9 cellular contexts compared by ENCODE assay signal in genomic region chr16:29819506-29819905, GRCh38. TPM values are rescaled to one million over a fixed set of nuclear protein-coding genes. Genes with fewer than 3 reads are reported as not detected.
DNase-seq lines count a peak whose midpoint lies in the region; ATAC-seq and TF ChIP-seq lines count a peak whose summit lies in the region.
"Had no signal": no experiment of that assay in that cellular context is flagged by ENCODE, and none has a peak within 500 bp of the region (broad histone marks: within the 10 kb centered on the region; RNA-seq: fewer than 3 reads in every experiment).

No MANE protein-coding gene starts in this region.

- TF ChIP-seq CTCF in CD14-positive monocyte (IDR thresholded peaks at IDR 0.05): no peak
- TF ChIP-seq CTCF in chondrocyte (IDR thresholded peaks at IDR 0.05): peak; percentile 20
- TF ChIP-seq CTCF in nephron progenitor cell (IDR thresholded peaks at IDR 0.05): no peak

- H3K9me3 Mint-ChIP-seq in CD14-positive monocyte (peaks cover 0 to 1% (median 0%) of the 10 kb centered on the region in 7 donors), chondrocyte (ENCODE audit: low read depth) (no peaks in the 10 kb centered on the region), nephron progenitor cell (no peaks in the 10 kb centered on the region)

- H3K36me3 Mint-ChIP-seq in CD14-positive monocyte: peaks cover 19 to 25% of the 10 kb centered on the region in 2 donors
- H3K36me3 Mint-ChIP-seq in chondrocyte (ENCODE audit: low read depth): peaks cover 11% of the 10 kb centered on the region
- peaks cover 21% of the 10 kb centered on the region for H3K36me3 Mint-ChIP-seq in nephron progenitor cell (ENCODE audit: low read depth)

- no peaks in the 10 kb centered on the region for H3K27me3 ChIP-seq in MG63
- H3K27me3 ChIP-seq: pancreas had no signal

- TF ChIP-seq POLR2A in GM18505 (IDR thresholded peaks at IDR 0.05; ENCODE audit: borderline replicate concordance, extremely low read depth, insufficient read depth, insufficient read length): no peak

- H3K4me1 Mint-ChIP-seq in CD14-positive monocyte: peaks cover 70% of the 10 kb centered on the region
- peaks cover 74% of the 10 kb centered on the region for H3K4me1 Mint-ChIP-seq in chondrocyte (ENCODE audit: low read depth)
- H3K4me1 Mint-ChIP-seq in nephron progenitor cell: peaks cover 76% of the 10 kb centered on the region

- ATAC-seq in GM18505 (IDR thresholded peaks at IDR 0.05; ENCODE audit: unreplicated experiment): no peak

- H3K27ac Mint-ChIP-seq in CD14-positive monocyte (peak overlapping the region; percentile 26 to 91 (median 90)), chondrocyte (ENCODE audit: unreplicated experiment) (peak overlapping the region; percentile 93), nephron progenitor cell (peak overlapping the region; percentile 85)

- DNase-seq in CD14-positive monocyte (ENCODE audit: low spot score) (no peak), MG63 (no peak), chondrocyte (ENCODE audit: low spot score) (no peak), nephron progenitor cell (no peak), OCI-M1 (lab: John Stamatoyannopoulos, UW) (no peak), HEK293T (ENCODE audit: extremely low spot score) (no peak)
- no peak for DNase-seq in activated CD4-positive, alpha-beta T cell treated with anti-CD3 and anti-CD28 coated beads, Interleukin-2, amount 50 U/mL, for 1 hour

- CTCF ChIA-PET in HEK293T (lab: Yijun Ruan, JAX): interaction anchor here (0.5 to 6.1 kb wide), 5 partner anchors 12 to 202 kb away, joined by 3 to 52 read pairs (median 4); no protein-coding TSS in a partner anchor

- H3K36me3 ChIP-seq in MG63: peaks cover 50% of the 10 kb centered on the region

- POLR2A ChIA-PET in HEK293T (lab: Yijun Ruan, JAX): interaction anchor here (0.9 to 10.8 kb wide), 6 partner anchors 10 to 199 kb away, joined by 3 to 176 read pairs (median 4); partner anchors contain the start of genes KIF22 and MAZ

- H3K4me3 Mint-ChIP-seq in CD14-positive monocyte (peak overlapping the region in 1 of 2 donors; percentile 98), chondrocyte (ENCODE audit: unreplicated experiment) (peak overlapping the region; percentile 92), nephron progenitor cell (peak overlapping the region; percentile 57)

- H3K9me3 ChIP-seq in MG63: no peaks in the 10 kb centered on the region
- H3K9me3 ChIP-seq: pancreas had no signal

- peak overlapping the region; percentile 68 for H3K4me3 ChIP-seq in MG63

- intact Hi-C loops in CD14-positive monocyte (cut with micrococcal nuclease): loop anchor here (5.0 to 10.0 kb wide), 3 partner anchors 43 to 175 kb away; partner anchors contain the start of genes CDIPT (in 1 of the 2), HIRIP3 (in 1 of the 2) and INO80E (in 1 of the 2)

- H3K27me3 Mint-ChIP-seq in CD14-positive monocyte (ENCODE audit: low read depth in 3 of 3) (peaks cover 0 to 4% (median 1%) of the 10 kb centered on the region in 3 donors), chondrocyte (ENCODE audit: low read depth) (no peaks in the 10 kb centered on the region), nephron progenitor cell (ENCODE audit: low read depth, poor library complexity) (no peaks in the 10 kb centered on the region)

TF ChIP-seq in HEK293T, 16 proteins besides CTCF, POLR2A, EP300 and RAD21:
- no peak for TF ChIP-seq SUZ12 (IDR thresholded peaks at IDR 0.05)
- TF ChIP-seq L3MBTL2 (conservative IDR thresholded peaks at IDR 0.05): no peak
- TF ChIP-seq BHLHE40 (IDR thresholded peaks at IDR 0.05; ENCODE audit: borderline replicate concordance): no peak
- no peak for TF ChIP-seq ZNF384 (IDR thresholded peaks at IDR 0.05)
- no peak for TF ChIP-seq CTBP1 (IDR thresholded peaks at IDR 0.05; ENCODE audit: borderline replicate concordance)
- no peak for TF ChIP-seq ARNT (IDR thresholded peaks at IDR 0.05)
- TF ChIP-seq ELF4 (IDR thresholded peaks at IDR 0.05): no peak
- TF ChIP-seq HDGF (IDR thresholded peaks at IDR 0.05; ENCODE audit: borderline replicate concordance): no peak
- no peak for TF ChIP-seq TARDBP (IDR thresholded peaks at IDR 0.05)
- no peak for TF ChIP-seq FOXM1 (IDR thresholded peaks at IDR 0.05; ENCODE audit: borderline replicate concordance)
- no peak for TF ChIP-seq FOXK2 (IDR thresholded peaks at IDR 0.05)
- TF ChIP-seq SP1 (IDR thresholded peaks at IDR 0.05): no peak
- TF ChIP-seq LEF1 (IDR thresholded peaks at IDR 0.05; ENCODE audit: borderline replicate concordance): no peak

RNA-seq across cellular contexts. Expression of gene MVP, which starts 0.8 kb away (rescaled TPM):
- 100 to 1,000 TPM; 146 to 185 TPM for polyA plus RNA-seq in CD14-positive monocyte
- 77.1 and 147 TPM in 2 replicates for total RNA-seq in MG63 (2014; rRNA removed; shearing (Covaris generic); ENCODE audit: low replicate concordance)
- 101 to 132 TPM (median 106 TPM) in 3 replicates for total RNA-seq in chondrocyte

RNA-seq across cellular contexts. Expression of gene PAGR1, which starts 3.6 kb away (rescaled TPM):
- polyA plus RNA-seq in CD14-positive monocyte: 10 to 100 TPM; 36.3 to 43.4 TPM
- 90.0 and 113 TPM in 2 replicates for total RNA-seq in MG63 (2014; rRNA removed; shearing (Covaris generic); ENCODE audit: low replicate concordance)
- 22.3 to 40.2 TPM (median 23.0 TPM) in 3 replicates for total RNA-seq in chondrocyte

RNA-seq across cellular contexts. Expression of gene PRRT2, which starts 7.5 kb away (rescaled TPM):
- polyA plus RNA-seq in CD14-positive monocyte: not detected
- total RNA-seq in MG63 (2014; rRNA removed; shearing (Covaris generic); ENCODE audit: low replicate concordance): not detected in 2 replicates
- 5.2 to 9.1 TPM (median 6.1 TPM) in 3 replicates for total RNA-seq in chondrocyte

RNA-seq across cellular contexts. Expression of gene MAZ, which starts 13.2 kb away (rescaled TPM):
- 10 to 100 TPM; 14.2 to 18.8 TPM for polyA plus RNA-seq in CD14-positive monocyte
- 331 and 420 TPM in 2 replicates for total RNA-seq in MG63 (2014; rRNA removed; shearing (Covaris generic); ENCODE audit: low replicate concordance)
- total RNA-seq in chondrocyte: 318 to 359 TPM (median 358 TPM) in 3 replicates

RNA-seq across cellular contexts. Expression of gene KIF22, which starts 29.0 kb away (rescaled TPM):
- polyA plus RNA-seq in CD14-positive monocyte: 10 to 100 TPM; 22.0 to 28.9 TPM
- total RNA-seq in MG63 (2014; rRNA removed; shearing (Covaris generic); ENCODE audit: low replicate concordance): 74.9 and 134 TPM in 2 replicates
- total RNA-seq in chondrocyte: 13.5 to 24.3 TPM (median 14.1 TPM) in 3 replicates
